Comparison of ENCODE assay signal across 8 cellular contexts in the genomic region with DNA sequence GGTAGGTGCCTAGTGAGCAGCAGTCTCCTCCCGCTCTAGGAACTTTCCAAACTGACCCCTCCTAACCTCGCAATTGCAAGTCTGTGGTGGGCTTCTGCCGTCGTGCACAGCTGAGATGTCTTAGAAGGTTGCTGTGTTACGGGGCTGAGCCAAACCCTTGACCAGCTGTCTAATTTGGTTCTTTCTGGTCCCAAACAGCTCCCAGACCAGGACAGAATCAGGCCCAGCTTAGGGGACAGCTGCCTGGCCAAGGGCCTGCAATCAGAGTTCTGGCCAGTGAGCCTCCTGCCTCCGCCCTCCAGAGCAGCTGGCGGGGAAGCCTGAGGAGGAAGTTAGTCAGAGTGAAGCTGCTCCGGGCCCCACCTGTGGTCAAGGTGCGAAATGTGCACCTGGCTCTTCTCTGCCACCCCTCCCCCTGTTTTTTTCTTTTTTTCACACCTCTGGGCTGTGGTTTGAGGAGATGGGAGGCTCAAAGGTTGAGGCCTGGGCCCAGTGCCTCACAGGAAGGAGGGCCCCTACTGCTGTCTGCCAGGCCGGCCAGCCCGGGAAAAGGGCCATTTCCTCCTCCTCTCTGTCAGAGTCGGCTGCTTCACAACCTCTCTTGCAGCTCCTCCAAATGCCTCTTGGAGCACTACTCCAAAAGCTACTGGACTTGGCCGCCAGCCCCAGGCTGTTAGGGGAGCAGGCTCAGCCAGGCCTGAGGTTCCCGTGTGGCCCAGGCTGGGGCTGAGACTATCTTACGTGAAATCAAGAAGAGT. TPM values are rescaled to one million over a fixed set of nuclear protein-coding genes. Genes with fewer than 3 reads are reported as not detected.
DNase-seq lines count a peak whose midpoint lies in the region; ATAC-seq and TF ChIP-seq lines count a peak whose summit lies in the region.

No MANE protein-coding gene starts in this region.

- no peak overlapping the region for H2AFZ ChIP-seq in neural progenitor cell (replicated peaks)

- H3K27me3 ChIP-seq in neural progenitor cell (no peaks in the 10 kb centered on the region), transverse colon (no peaks in the 10 kb centered on the region)

- no peak overlapping the region for H3K9ac ChIP-seq in neural progenitor cell

- no peak for TF ChIP-seq EP300 in transverse colon (IDR thresholded peaks at IDR 0.05; ENCODE audit: low read depth)

- H3K79me2 ChIP-seq in neural progenitor cell (ENCODE audit: low read depth), result no peaks in the 10 kb centered on the region

- intact Hi-C loops in transverse colon (cut with DNase I; ENCODE audit: low total_unique reads), result no loop called here

- H3K9me3 Mint-ChIP-seq in activated T-helper 17 cell treated with anti-CD3 and anti-CD28 coated beads, Interleukin-2, amount 50 U/mL, for 72 hours, result no peaks in the 10 kb centered on the region
- peaks cover 10% of the 10 kb centered on the region for H3K9me3 Mint-ChIP-seq in neural progenitor cell

- no peaks in the 10 kb centered on the region for H3F3A ChIP-seq in neural progenitor cell (ENCODE audit: low read depth)

- H3K4me1 Mint-ChIP-seq in activated T-helper 17 cell treated with anti-CD3 and anti-CD28 coated beads, Interleukin-2, amount 50 U/mL, for 72 hours, result peaks cover 13% of the 10 kb centered on the region
- no peaks in the 10 kb centered on the region for H3K4me1 Mint-ChIP-seq in neural progenitor cell

- no peaks in the 10 kb centered on the region for H3K4me1 ChIP-seq in neural progenitor cell
- H3K4me1 ChIP-seq in transverse colon, result peaks cover 17 to 69% (median 35%) of the 10 kb centered on the region in 4 donors

- peaks cover 10% of the 10 kb centered on the region for H3K36me3 Mint-ChIP-seq in activated T-helper 17 cell treated with anti-CD3 and anti-CD28 coated beads, Interleukin-2, amount 50 U/mL, for 72 hours (ENCODE audit: low read depth)
- peaks cover 2% of the 10 kb centered on the region for H3K36me3 Mint-ChIP-seq in neural progenitor cell

- peak overlapping the region; percentile 90 for H3K27ac Mint-ChIP-seq in activated T-helper 17 cell treated with anti-CD3 and anti-CD28 coated beads, Interleukin-2, amount 50 U/mL, for 72 hours
- no peak overlapping the region for H3K27ac Mint-ChIP-seq in neural progenitor cell

- H3K36me3 ChIP-seq in neural progenitor cell (no peaks in the 10 kb centered on the region), transverse colon (no peaks in the 10 kb centered on the region)

- no peaks in the 10 kb centered on the region for H3K27me3 Mint-ChIP-seq in activated T-helper 17 cell treated with anti-CD3 and anti-CD28 coated beads, Interleukin-2, amount 50 U/mL, for 72 hours
- H3K27me3 Mint-ChIP-seq in neural progenitor cell (ENCODE audit: insufficient read depth, low read depth), result peaks cover 2% of the 10 kb centered on the region

- peak; percentile 57 for TF ChIP-seq POLR2A in transverse colon (IDR thresholded peaks at IDR 0.05)

- peak; percentile 37 for ATAC-seq in HG02970 (IDR thresholded peaks at IDR 0.05; ENCODE audit: low FRiP score, unreplicated experiment)
- peak; percentile 44 for ATAC-seq in activated T-helper 17 cell treated with anti-CD3 and anti-CD28 coated beads, Interleukin-2, amount 50 U/mL, for 72 hours (replicated peaks)

- H3K4me3 ChIP-seq in neural progenitor cell (no peak overlapping the region), transverse colon (no peak overlapping the region)

- H3K9me3 ChIP-seq in neural progenitor cell (ENCODE audit: low read depth) (no peaks in the 10 kb centered on the region), transverse colon (no peaks in the 10 kb centered on the region)

- H3K27ac ChIP-seq in neural progenitor cell (no peak overlapping the region), transverse colon (peak overlapping the region; percentile 88 to 94 (median 91))

- DNase-seq in DMS153 (lab: John Stamatoyannopoulos, UW) (peak; percentile 21), DMS153 treated with DMSO at 0.1 percent for 48 hours (lab: John Stamatoyannopoulos, UW; ENCODE audit: unreplicated experiment) (no peak), NOMO-1 treated with dmso at 0.1 percent for 144 hours (lab: John Stamatoyannopoulos, UW; ENCODE audit: unreplicated experiment) (peak; percentile 31), fibroblast of peridontal ligament (ENCODE audit: extremely low read depth) (peak; percentile 72), neural progenitor cell (ENCODE audit: low spot score) (peak; percentile 50), transverse colon (peak; percentile 87)

- no peak overlapping the region for H3K4me2 ChIP-seq in neural progenitor cell

- in situ Hi-C loops in transverse colon (cut with MboI; ENCODE audit: low pct_ligation_motif_present in 1 of 4, low pct_unique_long_range_greater_than_20kb in 1 of 4, low sequenced_read_pairs in 3 of 4), result no loop called here

- H4K20me1 ChIP-seq in neural progenitor cell (ENCODE audit: low read depth), result no peaks in the 10 kb centered on the region

- 24% methylated on average over 15 of the region's 15 CpGs; no CpG with 5 or more reads in 1 of the 2 donors for WGBS in transverse colon (ENCODE audit: low coverage in 1 of 2), 2 donors

- TF ChIP-seq CTCF in neural progenitor cell (IDR thresholded peaks at IDR 0.05) (no peak), transverse colon (IDR thresholded peaks at IDR 0.05) (peak; percentile 13 to 46 (median 27))

- peak overlapping the region; percentile 67 for H3K4me3 Mint-ChIP-seq in activated T-helper 17 cell treated with anti-CD3 and anti-CD28 coated beads, Interleukin-2, amount 50 U/mL, for 72 hours
- no peak overlapping the region for H3K4me3 Mint-ChIP-seq in neural progenitor cell

RNA-seq across cellular contexts. Expression of gene CXCR3, which starts 4.2 kb away (rescaled TPM):
- total RNA-seq in activated T-helper 17 cell treated with anti-CD3 and anti-CD28 coated beads, Interleukin-2, amount 50 U/mL, for 72 hours, result 1 to 10 TPM; 4.5 to 9.9 TPM
- total RNA-seq in neural progenitor cell (ENCODE audit: low replicate concordance) (not detected in 2 replicates), transverse colon (1 to 10 TPM in 3 of 4 donors, not detected in 1; 1.1 to 3.5 (median 1.3) TPM)

RNA-seq across cellular contexts. Expression of gene GCNA, which starts 44.3 kb away (rescaled TPM):
- 10 to 100 TPM in 1 of 2 donors, 1 to 10 TPM in 1; 4.9 to 10.7 TPM for total RNA-seq in activated T-helper 17 cell treated with anti-CD3 and anti-CD28 coated beads, Interleukin-2, amount 50 U/mL, for 72 hours
- total RNA-seq in neural progenitor cell (ENCODE audit: low replicate concordance) (0.62 and 0.97 TPM in 2 replicates), transverse colon (1 to 10 TPM; 1.9 to 3.7 (median 3.0) TPM)
